In genomic region chr4:168800926-168801325, GRCh38 we compare ENCODE assay signal across 32 cellular contexts.
"Had no signal": no experiment of that assay in that cellular context is flagged by ENCODE, and none has a peak within 500 bp of the region (broad histone marks: within the 10 kb centered on the region; RNA-seq: fewer than 3 reads in every experiment).

No MANE protein-coding gene starts in this region.

- DNase-seq: central memory CD4-positive, alpha-beta T cell; colonic mucosa; effector memory CD4-positive, alpha-beta T cell; foreskin keratinocyte; glutamatergic neuron; heart right ventricle; hippocampal formation; left ventricle myocardium superior; lower lobe of right lung; mucosa of descending colon; naive B cell; nucleus accumbens; ovary; posterior cingulate gyrus; psoas muscle; right lobe of liver; small intestine; stimulated activated CD4-positive, alpha-beta T cell treated with anti-CD3 and anti-CD28 coated beads, Interleukin-12 subunit alpha, Interleukin-12 subunit beta, amount 100 ng/mL, for 4 hours; stimulated activated CD4-positive, alpha-beta T cell treated with anti-CD3 and anti-CD28 coated beads, Interleukin-1b, Interleukin-23, amount 100 ng/mL, for 48 hours; stimulated activated CD4-positive, alpha-beta T cell treated with anti-CD3 and anti-CD28 coated beads, Interleukin-4, amount 100 ng/mL, for 1 hour; stimulated activated CD8-positive, alpha-beta memory T cell treated with anti-CD3 and anti-CD28 coated beads, Interleukin-4, amount 100 ng/mL, for 48 hours; stimulated activated naive CD4-positive, alpha-beta T cell; stimulated activated naive CD8-positive, alpha-beta T cell treated with anti-CD3 and anti-CD28 coated beads, Interleukin-15, amount 100 ng/mL, for 72 hours; transverse colon had no signal

- H3K27ac Mint-ChIP-seq: dendritic cell treated with granulocyte-macrophage colony-stimulating factor and Interleukin-4, amounts not matched to agents 40 ng/mL and 50 ng/mL, for 4 days; memory B cell; naive B cell; natural killer cell treated with Interleukin-12 subunit alpha and Interleukin-12 subunit beta and Interleukin-15 and Interleukin-18, amount 100 ng/mL, for 72 hours; stimulated activated naive CD8-positive, alpha-beta T cell treated with anti-CD3 and anti-CD28 coated beads, Interleukin-15, amount 100 ng/mL, for 72 hours had no signal

- H3K4me1 Mint-ChIP-seq: memory B cell; naive B cell; stimulated activated naive CD8-positive, alpha-beta T cell treated with anti-CD3 and anti-CD28 coated beads, Interleukin-15, amount 100 ng/mL, for 72 hours had no signal

- H3K27me3 Mint-ChIP-seq: dendritic cell treated with granulocyte-macrophage colony-stimulating factor and Interleukin-4, amounts not matched to agents 40 ng/mL and 50 ng/mL, for 4 days; natural killer cell treated with Interleukin-12 subunit alpha and Interleukin-12 subunit beta and Interleukin-15 and Interleukin-18, amount 100 ng/mL, for 72 hours; stimulated activated naive CD8-positive, alpha-beta T cell treated with anti-CD3 and anti-CD28 coated beads, Interleukin-15, amount 100 ng/mL, for 72 hours had no signal

- H3K4me3 Mint-ChIP-seq: dendritic cell treated with granulocyte-macrophage colony-stimulating factor and Interleukin-4, amounts not matched to agents 40 ng/mL and 50 ng/mL, for 4 days; memory B cell; naive B cell; natural killer cell treated with Interleukin-12 subunit alpha and Interleukin-12 subunit beta and Interleukin-15 and Interleukin-18, amount 100 ng/mL, for 72 hours; stimulated activated naive CD8-positive, alpha-beta T cell treated with anti-CD3 and anti-CD28 coated beads, Interleukin-15, amount 100 ng/mL, for 72 hours had no signal

- H3K27me3 ChIP-seq: colonic mucosa, esophagus muscularis mucosa, foreskin keratinocyte, gastroesophageal sphincter, heart right ventricle, ovary, right lobe of liver, suprapubic skin, transverse colon had no signal

- H3K36me3 ChIP-seq: colonic mucosa, esophagus muscularis mucosa, gastroesophageal sphincter, heart right ventricle, lower lobe of right lung, ovary, right lobe of liver, suprapubic skin, transverse colon had no signal

- ATAC-seq: foreskin keratinocyte; gastroesophageal sphincter; heart right ventricle; left ventricle myocardium superior; lower lobe of right lung; mucosa of descending colon; natural killer cell treated with Interleukin-12 subunit alpha and Interleukin-12 subunit beta and Interleukin-15 and Interleukin-18, amount 100 ng/mL, for 72 hours; psoas muscle; right lobe of liver; stimulated activated naive CD8-positive, alpha-beta T cell treated with anti-CD3 and anti-CD28 coated beads, Interleukin-15, amount 100 ng/mL, for 72 hours had no signal

- H3K9me3 Mint-ChIP-seq: dendritic cell treated with granulocyte-macrophage colony-stimulating factor and Interleukin-4, amounts not matched to agents 40 ng/mL and 50 ng/mL, for 4 days; natural killer cell treated with Interleukin-12 subunit alpha and Interleukin-12 subunit beta and Interleukin-15 and Interleukin-18, amount 100 ng/mL, for 72 hours had no signal

- FAIRE-seq: endothelial cell of umbilical vein, islet of Langerhans, small intestine had no signal

- H3K4me3 ChIP-seq: colonic mucosa, esophagus muscularis mucosa, gastroesophageal sphincter, heart right ventricle, lower lobe of right lung, mucosa of descending colon, ovary, psoas muscle, right lobe of liver, suprapubic skin, transverse colon had no signal

- H3K36me3 Mint-ChIP-seq: memory B cell; naive B cell; natural killer cell treated with Interleukin-12 subunit alpha and Interleukin-12 subunit beta and Interleukin-15 and Interleukin-18, amount 100 ng/mL, for 72 hours had no signal
